ENCODE assay signal across 4 cellular contexts in the genomic region with DNA sequence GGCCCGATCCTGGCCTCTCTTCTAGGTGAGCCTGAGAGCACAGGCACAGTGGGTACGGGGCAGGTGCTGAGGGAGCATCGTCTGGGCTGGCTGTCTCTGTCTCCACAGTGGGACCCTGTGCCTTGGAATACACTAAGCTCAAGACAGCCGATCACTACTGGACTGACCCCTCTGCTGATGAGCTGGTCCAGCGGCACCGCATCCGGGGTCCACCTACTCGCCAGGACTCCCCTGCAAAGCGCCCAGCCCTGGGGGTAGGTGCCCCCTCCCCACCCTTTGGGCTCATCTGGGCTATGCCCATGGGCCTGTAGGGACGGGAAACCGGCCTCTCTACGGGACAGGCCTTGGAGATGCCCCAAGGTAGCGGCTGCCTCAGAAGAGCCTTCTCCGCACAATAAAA.
"Had no signal": no experiment of that assay in that cellular context is flagged by ENCODE, and none has a peak within 500 bp of the region (broad histone marks: within the 10 kb centered on the region; RNA-seq: fewer than 3 reads in every experiment).

No MANE protein-coding gene starts in this region.

- DNase-seq: H9, HCEC 1CT, IMR-90 had no signal

- H3K9me3 Mint-ChIP-seq: GM23338, H9 had no signal

- H3K4me3 Mint-ChIP-seq: GM23338, H9 had no signal

- H2AFZ ChIP-seq: GM23338 had no signal

- H3K4me3 ChIP-seq: GM23338 had no signal

- H3K4me2 ChIP-seq: GM23338 had no signal
